Comparison of ENCODE assay signal across 28 cellular contexts in genomic region chr2:238397381-238397780, GRCh38.
"Had no signal": no experiment of that assay in that cellular context is flagged by ENCODE, and none has a peak within 500 bp of the region (broad histone marks: within the 10 kb centered on the region; RNA-seq: fewer than 3 reads in every experiment).

No MANE protein-coding gene starts in this region.

- H3K4me1 Mint-ChIP-seq: mesothelial cell of epicardium; stimulated activated naive CD8-positive, alpha-beta T cell treated with anti-CD3 and anti-CD28 coated beads, Interleukin-15, amount 100 ng/mL, for 72 hours had no signal

- DNase-seq: colonic mucosa; effector memory CD8-positive, alpha-beta T cell; erythroblast; esophagus squamous epithelium; heart right ventricle; hippocampal formation; left cardiac atrium; left lung; mesenchymal stem cell; mucosa of descending colon; naive B cell; occipital lobe; ovary; stimulated activated CD4-positive, alpha-beta T cell treated with anti-CD3 and anti-CD28 coated beads, Interleukin-12 subunit alpha, Interleukin-12 subunit beta, amount 100 ng/mL, for 4 hours; stimulated activated CD4-positive, alpha-beta T cell treated with anti-CD3 and anti-CD28 coated beads, Interleukin-1b, Interleukin-23, amount 100 ng/mL, for 48 hours; stimulated activated CD4-positive, alpha-beta T cell treated with anti-CD3 and anti-CD28 coated beads, Interleukin-4, amount 100 ng/mL, for 1 hour; stimulated activated CD8-positive, alpha-beta memory T cell treated with anti-CD3 and anti-CD28 coated beads, Interleukin-4, amount 100 ng/mL, for 48 hours; stimulated activated naive CD4-positive, alpha-beta T cell; stimulated activated naive CD8-positive, alpha-beta T cell treated with anti-CD3 and anti-CD28 coated beads, Interleukin-15, amount 100 ng/mL, for 72 hours; transverse colon had no signal

- H3K9me3 ChIP-seq: colonic mucosa, esophagus squamous epithelium, gastroesophageal sphincter, heart right ventricle, left lung, mucosa of descending colon, ovary, suprapubic skin, transverse colon, vagina had no signal

- H3K27ac ChIP-seq: colonic mucosa, esophagus squamous epithelium, gastroesophageal sphincter, heart right ventricle, left lung, ovary, suprapubic skin, transverse colon, vagina had no signal

- H3K9me3 Mint-ChIP-seq: dendritic cell treated with granulocyte-macrophage colony-stimulating factor and Interleukin-4, amounts not matched to agents 40 ng/mL and 50 ng/mL, for 4 days; effector memory CD8-positive, alpha-beta T cell; mesothelial cell of epicardium; naive B cell; natural killer cell treated with Interleukin-12 subunit alpha and Interleukin-12 subunit beta and Interleukin-15 and Interleukin-18, amount 100 ng/mL, for 72 hours; neural crest cell; stimulated activated naive CD8-positive, alpha-beta T cell treated with anti-CD3 and anti-CD28 coated beads, Interleukin-15, amount 100 ng/mL, for 72 hours had no signal

- H3K27me3 ChIP-seq: colonic mucosa, esophagus squamous epithelium, gastroesophageal sphincter, heart right ventricle, left lung, ovary, suprapubic skin, transverse colon, vagina had no signal

- H3K36me3 ChIP-seq: colonic mucosa, ovary had no signal

- H3K4me2 ChIP-seq: smooth muscle cell had no signal

- H3K27ac Mint-ChIP-seq: dendritic cell treated with granulocyte-macrophage colony-stimulating factor and Interleukin-4, amounts not matched to agents 40 ng/mL and 50 ng/mL, for 4 days; mesothelial cell of epicardium; natural killer cell treated with Interleukin-12 subunit alpha and Interleukin-12 subunit beta and Interleukin-15 and Interleukin-18, amount 100 ng/mL, for 72 hours; stimulated activated naive CD8-positive, alpha-beta T cell treated with anti-CD3 and anti-CD28 coated beads, Interleukin-15, amount 100 ng/mL, for 72 hours had no signal

- H3K27me3 Mint-ChIP-seq: dendritic cell treated with granulocyte-macrophage colony-stimulating factor and Interleukin-4, amounts not matched to agents 40 ng/mL and 50 ng/mL, for 4 days; effector memory CD8-positive, alpha-beta T cell; naive B cell; natural killer cell treated with Interleukin-12 subunit alpha and Interleukin-12 subunit beta and Interleukin-15 and Interleukin-18, amount 100 ng/mL, for 72 hours; stimulated activated naive CD8-positive, alpha-beta T cell treated with anti-CD3 and anti-CD28 coated beads, Interleukin-15, amount 100 ng/mL, for 72 hours had no signal

- H3K4me3 Mint-ChIP-seq: dendritic cell treated with granulocyte-macrophage colony-stimulating factor and Interleukin-4, amounts not matched to agents 40 ng/mL and 50 ng/mL, for 4 days; effector memory CD8-positive, alpha-beta T cell; mesothelial cell of epicardium; natural killer cell treated with Interleukin-12 subunit alpha and Interleukin-12 subunit beta and Interleukin-15 and Interleukin-18, amount 100 ng/mL, for 72 hours; neural crest cell; stimulated activated naive CD8-positive, alpha-beta T cell treated with anti-CD3 and anti-CD28 coated beads, Interleukin-15, amount 100 ng/mL, for 72 hours had no signal

- H3K4me1 ChIP-seq: colonic mucosa, gastroesophageal sphincter, left lung, suprapubic skin, vagina had no signal

- H3K4me3 ChIP-seq: colonic mucosa, esophagus squamous epithelium, gastroesophageal sphincter, heart right ventricle, left lung, mucosa of descending colon, ovary, smooth muscle cell, suprapubic skin, transverse colon, vagina had no signal

- H3K36me3 Mint-ChIP-seq: natural killer cell treated with Interleukin-12 subunit alpha and Interleukin-12 subunit beta and Interleukin-15 and Interleukin-18, amount 100 ng/mL, for 72 hours had no signal
